26 cellular contexts compared by ENCODE assay signal in the genomic region with DNA sequence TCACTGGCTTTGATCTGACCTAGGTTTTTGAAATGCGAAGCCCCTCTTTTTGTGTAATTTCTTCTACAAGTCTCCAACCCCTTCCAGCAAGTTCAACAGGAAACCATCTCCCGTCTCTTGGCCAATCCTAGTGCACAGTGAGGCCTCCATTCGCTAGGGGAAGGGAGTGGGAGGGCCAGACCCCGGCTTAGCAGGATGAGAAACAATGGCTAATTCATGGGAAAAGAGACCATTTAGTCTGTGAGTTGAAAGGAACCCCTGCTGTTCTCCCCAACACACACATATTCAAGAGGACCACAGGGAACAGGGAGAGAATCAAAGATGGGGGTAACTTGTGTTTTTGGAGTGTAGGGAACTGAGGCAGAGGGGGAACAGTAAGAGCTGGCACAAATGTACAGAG.
A peak's percentile ranks its signal among the peaks of the same experiment; 100 is the strongest.
DNase-seq lines count a peak whose midpoint lies in the region; ATAC-seq, FAIRE-seq and TF ChIP-seq lines count a peak whose summit lies in the region.
"Had no signal": no experiment of that assay in that cellular context is flagged by ENCODE, and none has a peak within 500 bp of the region (broad histone marks: within the 10 kb centered on the region; RNA-seq: fewer than 3 reads in every experiment).

No MANE protein-coding gene starts in this region.

- intact Hi-C loops in dorsolateral prefrontal cortex (cut with DNase I) = loop anchor here in 1 of 2 donors (10.0 kb wide), 1 partner anchor 242 kb away; the partner anchor contains the start of gene EML6

- no peak for TF ChIP-seq CTCF in A549 (IDR thresholded peaks at IDR 0.05)
- TF ChIP-seq CTCF in GM23338 (conservative IDR thresholded peaks at IDR 0.05; ENCODE audit: low read depth in 2 of 2) = no peak
- TF ChIP-seq CTCF in dorsolateral prefrontal cortex (IDR thresholded peaks at IDR 0.05 in 54 of 56, conservative IDR thresholded peaks at IDR 0.05 in 2 of 56; ENCODE audit: low read depth in 1 of 56, partially characterized antibody in 56 of 56) = no peak
- no peak for TF ChIP-seq CTCF in neural cell (IDR thresholded peaks at IDR 0.05; ENCODE audit: poor library complexity, severe bottlenecking)
- no peak for TF ChIP-seq CTCF in gastroesophageal sphincter (IDR thresholded peaks at IDR 0.05)

- H4K20me1 ChIP-seq in GM23338 (replicated peaks; ENCODE audit: insufficient read depth) (peaks cover 4% of the 10 kb centered on the region; the same call in 1 of the 2 replicates), neural cell (ENCODE audit: insufficient read depth) (no peaks in the 10 kb centered on the region)

- H3K9me2 ChIP-seq in GM23338 (ENCODE audit: insufficient read depth) (0 out of 2 replicates have a peak, but pooled peaks cover 6% of the 10 kb centered on the region), neural cell (ENCODE audit: insufficient read depth, low read length) (peaks cover 3% of the 10 kb centered on the region)

- peaks cover 8% of the 10 kb centered on the region for H3K27me3 Mint-ChIP-seq in GM23338 (ENCODE audit: insufficient read depth, low read depth, poor library complexity)
- H3K27me3 Mint-ChIP-seq in stimulated activated naive B cell treated with anti-CD40 and anti-IgM and Interleukin-4, amounts not matched to agents 10 μg/mL and 1 μg/mL and 100 μg/mL, for 72 hours = no peaks in the 10 kb centered on the region
- H3K27me3 Mint-ChIP-seq: activated naive CD4-positive, alpha-beta T cell treated with anti-CD3 and anti-CD28 coated beads, Interleukin-2, amount 10 ng/mL, durations not matched to agents 7 days and 5 days; CD4-positive, CD25-positive, alpha-beta regulatory T cell had no signal

- TF ChIP-seq RAD21 in A549 (conservative IDR thresholded peaks at IDR 0.05 in 1 of 2, IDR thresholded peaks at IDR 0.05 in 1 of 2) (no peak), neural cell (conservative IDR thresholded peaks at IDR 0.05) (no peak)

- no peak overlapping the region for H3K4me3 ChIP-seq in A549
- no peak overlapping the region for H3K4me3 ChIP-seq in GM23338
- peak overlapping the region in 1 of 59 donors; percentile 32 for H3K4me3 ChIP-seq in dorsolateral prefrontal cortex
- H3K4me3 ChIP-seq in neural cell (ENCODE audit: low read length) = no peak overlapping the region
- no peak overlapping the region for H3K4me3 ChIP-seq in gastroesophageal sphincter
- H3K4me3 ChIP-seq: ascending aorta, GM23248, heart left ventricle, left ventricle myocardium inferior, Peyer's patch, right lobe of liver had no signal

- H3K4me3 Mint-ChIP-seq in GM23338 = 0 out of 3 replicates have a peak overlapping the region, but pooled peaks have one; percentile 0
- no peak overlapping the region for H3K4me3 Mint-ChIP-seq in stimulated activated naive B cell treated with anti-CD40 and anti-IgM and Interleukin-4, amounts not matched to agents 10 μg/mL and 1 μg/mL and 100 μg/mL, for 72 hours
- H3K4me3 Mint-ChIP-seq: activated naive CD4-positive, alpha-beta T cell treated with anti-CD3 and anti-CD28 coated beads, Interleukin-2, amount 10 ng/mL, durations not matched to agents 7 days and 5 days had no signal

- TF ChIP-seq EP300 in A549 (IDR thresholded peaks at IDR 0.05) (no peak), neural cell (conservative IDR thresholded peaks at IDR 0.05; ENCODE audit: poor library complexity, severe bottlenecking) (no peak), gastroesophageal sphincter (IDR thresholded peaks at IDR 0.05) (no peak)

- no peaks in the 10 kb centered on the region for H3K27me3 ChIP-seq in GM23338 (ENCODE audit: insufficient read depth)
- no peaks in the 10 kb centered on the region for H3K27me3 ChIP-seq in dorsolateral prefrontal cortex
- no peaks in the 10 kb centered on the region for H3K27me3 ChIP-seq in neural cell (ENCODE audit: insufficient read depth, low read depth, low read length)
- no peaks in the 10 kb centered on the region for H3K27me3 ChIP-seq in gastroesophageal sphincter
- H3K27me3 ChIP-seq: ascending aorta, Peyer's patch, right lobe of liver had no signal

- TF ChIP-seq POLR2A in A549 (IDR thresholded peaks at IDR 0.05; ENCODE audit: low read length) = no peak
- no peak for TF ChIP-seq POLR2A in gastroesophageal sphincter (IDR thresholded peaks at IDR 0.05)

- H3K79me2 ChIP-seq in GM23338 (replicated peaks; ENCODE audit: insufficient read depth) (no peaks in the 10 kb centered on the region; the same call in 1 of the 2 replicates), neural cell (replicated peaks; ENCODE audit: insufficient read depth, low read length) (no peaks in the 10 kb centered on the region)

- CTCF ChIA-PET in A549 (lab: Yijun Ruan, JAX) = interaction anchor here (0.6 to 2.4 kb wide), 4 partner anchors 10 to 209 kb away, joined by 3 to 7 read pairs (median 5); no protein-coding TSS in a partner anchor

- 90% methylated on average over 4 of the region's 4 CpGs for WGBS in A549 (ENCODE audit: missing lambda C conversion rate)
- WGBS in gastroesophageal sphincter (ENCODE audit: low coverage in 1 of 2), 2 donors = 100% methylated on average over 1 of the region's 4 CpGs; no CpG with 5 or more reads in 1 of the 2 donors

- no peaks in the 10 kb centered on the region; the same call in 1 of the 2 replicates for H3K36me3 ChIP-seq in GM23338 (ENCODE audit: insufficient read depth)
- peaks cover 12% of the 10 kb centered on the region for H3K36me3 ChIP-seq in neural cell (ENCODE audit: insufficient read depth, low read length)
- peaks cover 0 to 52% of the 10 kb centered on the region in 2 donors for H3K36me3 ChIP-seq in gastroesophageal sphincter

- no peaks in the 10 kb centered on the region for H3F3A ChIP-seq in GM23338 (replicated peaks; ENCODE audit: low read depth)
- no peaks in the 10 kb centered on the region for H3F3A ChIP-seq in neural cell (ENCODE audit: insufficient read depth, low read length, poor library complexity, severe bottlenecking)

- DNase-seq in A549 (ENCODE audit: low read depth in 1 of 2, low spot score in 1 of 2) (no peak), GM23338 (ENCODE audit: low spot score) (peak; percentile 42), dorsolateral prefrontal cortex (peak in 1 of 10 donors; percentile 45), NCI-H345 treated with DMSO at 0.1 percent for 48 hours (lab: John Stamatoyannopoulos, UW; ENCODE audit: unreplicated experiment) (no peak), NCI-H1694 treated with DMSO at 0.1 percent for 48 hours (lab: John Stamatoyannopoulos, UW) (no peak)
- DNase-seq in stimulated activated naive B cell treated with anti-CD40 and anti-IgM and Interleukin-4, amounts not matched to agents 10 μg/mL and 1 μg/mL and 100 μg/mL, for 72 hours = no peak
- DNase-seq: activated CD4-positive, CD25-positive, alpha-beta regulatory T cell treated with anti-CD3 and anti-CD28 coated beads, Interleukin-2, amount 50 U/mL, for 72 hours; activated naive CD4-positive, alpha-beta T cell treated with anti-CD3 and anti-CD28 coated beads, Interleukin-2, amount 10 ng/mL, durations not matched to agents 7 days and 5 days; activated T-cell treated with anti-CD3 and anti-CD28 coated beads, Interleukin-2, amount 50 U/mL, for 48 hours; CD4-positive, CD25-positive, alpha-beta regulatory T cell; DMS79; effector memory CD4-positive, alpha-beta T cell; GM23248; KBM-7; NCI-H1694; NCI-H226; Peyer's patch; right lobe of liver; stimulated activated CD4-positive, alpha-beta T cell treated with anti-CD3 and anti-CD28 coated beads, Interleukin-15, amount 100 ng/mL, for 24 hours; T1000 had no signal

- no peak for FAIRE-seq in A549 (lab: Jason Lieb, UNC)
- FAIRE-seq: GM12891 had no signal

- H3K4me1 Mint-ChIP-seq in GM23338 = peaks cover 35% of the 10 kb centered on the region
- peaks cover 8 to 18% of the 10 kb centered on the region in 2 donors for H3K4me1 Mint-ChIP-seq in stimulated activated naive B cell treated with anti-CD40 and anti-IgM and Interleukin-4, amounts not matched to agents 10 μg/mL and 1 μg/mL and 100 μg/mL, for 72 hours

- H3K9me3 Mint-ChIP-seq in GM23338 = no peaks in the 10 kb centered on the region
- H3K9me3 Mint-ChIP-seq in stimulated activated naive B cell treated with anti-CD40 and anti-IgM and Interleukin-4, amounts not matched to agents 10 μg/mL and 1 μg/mL and 100 μg/mL, for 72 hours = peaks cover 3 to 4% of the 10 kb centered on the region in 2 donors

- H3K4me1 ChIP-seq in A549 = no peaks in the 10 kb centered on the region
- peaks cover 18% of the 10 kb centered on the region for H3K4me1 ChIP-seq in GM23338 (ENCODE audit: insufficient read depth)
- H3K4me1 ChIP-seq in gastroesophageal sphincter = peaks cover 0 to 24% (median 0%) of the 10 kb centered on the region in 3 donors
- H3K4me1 ChIP-seq: ascending aorta, right lobe of liver had no signal

- peaks cover 31% of the 10 kb centered on the region for H3K36me3 Mint-ChIP-seq in GM23338 (ENCODE audit: low read depth)
- H3K36me3 Mint-ChIP-seq in stimulated activated naive B cell treated with anti-CD40 and anti-IgM and Interleukin-4, amounts not matched to agents 10 μg/mL and 1 μg/mL and 100 μg/mL, for 72 hours = peaks cover 18 to 36% of the 10 kb centered on the region in 2 donors

- H3K27ac Mint-ChIP-seq in GM23338 = no peak overlapping the region
- no peak overlapping the region for H3K27ac Mint-ChIP-seq in stimulated activated naive B cell treated with anti-CD40 and anti-IgM and Interleukin-4, amounts not matched to agents 10 μg/mL and 1 μg/mL and 100 μg/mL, for 72 hours
- H3K27ac Mint-ChIP-seq: activated naive CD4-positive, alpha-beta T cell treated with anti-CD3 and anti-CD28 coated beads, Interleukin-2, amount 10 ng/mL, durations not matched to agents 7 days and 5 days had no signal

- H3K27ac ChIP-seq in A549 (no peak overlapping the region), GM23338 (ENCODE audit: low read depth) (0 out of 2 replicates have a peak overlapping the region, but pooled peaks have one; percentile 23), dorsolateral prefrontal cortex (peak overlapping the region in 56 of 59 donors; percentile 2 to 88 (median 74)), neural cell (ENCODE audit: low read length) (no peak overlapping the region), gastroesophageal sphincter (no peak overlapping the region)
- H3K27ac ChIP-seq: ascending aorta, GM23248, Peyer's patch, right lobe of liver had no signal

- H3K4me2 ChIP-seq in A549 (no peak overlapping the region), GM23338 (no peak overlapping the region), neural cell (ENCODE audit: low read length) (no peak overlapping the region)

- POLR2A ChIA-PET in A549 (lab: Yijun Ruan, JAX) = no interaction called here

- peak; percentile 4; a peak in 3 of 6 replicates for ATAC-seq in A549
- ATAC-seq in GM23338 = peak; percentile 65
- ATAC-seq in stimulated activated naive B cell treated with anti-CD40 and anti-IgM and Interleukin-4, amounts not matched to agents 10 μg/mL and 1 μg/mL and 100 μg/mL, for 72 hours (replicated peaks) = no peak
- no peak for ATAC-seq in gastroesophageal sphincter

- H3K9me3 ChIP-seq in A549 (no peaks in the 10 kb centered on the region), neural cell (ENCODE audit: low read length) (no peaks in the 10 kb centered on the region), gastroesophageal sphincter (no peaks in the 10 kb centered on the region)
- H3K9me3 ChIP-seq: ascending aorta, heart left ventricle, left ventricle myocardium inferior, Peyer's patch, right lobe of liver had no signal

- H3K9ac ChIP-seq in neural cell (ENCODE audit: low read length) = no peak overlapping the region
- H3K9ac ChIP-seq: GM23248 had no signal

- H2AFZ ChIP-seq in GM23338 (no peak overlapping the region), neural cell (ENCODE audit: low read depth, low read length) (no peak overlapping the region)
- H2AFZ ChIP-seq: GM23248 had no signal

TF ChIP-seq in neural cell, 6 proteins besides CTCF, POLR2A, EP300 and RAD21 (continues in another document):
- peak; percentile 2 for TF ChIP-seq POLR2AphosphoS5 (IDR thresholded peaks at IDR 0.05)

Comparison
In these comparisons a context has a peak if more than half of its experiments do, and no peak if none do; other contexts are left out.
1. ATAC-seq: peak in A549 (2 of 2) and GM23338 (single experiment); none in stimulated activated naive B cell treated with anti-CD40 and anti-IgM and Interleukin-4, amounts not matched to agents 10 μg/mL and 1 μg/mL and 100 μg/mL, for 72 hours (0 of 2) and gastroesophageal sphincter (single experiment).
2. H3K27ac ChIP-seq: peak in GM23338 (single experiment) and dorsolateral prefrontal cortex (56 of 59); none in A549 (0 of 2), neural cell (single experiment) and gastroesophageal sphincter (0 of 4).